1 cellular context compared by ENCODE assay signal in the genomic region with DNA sequence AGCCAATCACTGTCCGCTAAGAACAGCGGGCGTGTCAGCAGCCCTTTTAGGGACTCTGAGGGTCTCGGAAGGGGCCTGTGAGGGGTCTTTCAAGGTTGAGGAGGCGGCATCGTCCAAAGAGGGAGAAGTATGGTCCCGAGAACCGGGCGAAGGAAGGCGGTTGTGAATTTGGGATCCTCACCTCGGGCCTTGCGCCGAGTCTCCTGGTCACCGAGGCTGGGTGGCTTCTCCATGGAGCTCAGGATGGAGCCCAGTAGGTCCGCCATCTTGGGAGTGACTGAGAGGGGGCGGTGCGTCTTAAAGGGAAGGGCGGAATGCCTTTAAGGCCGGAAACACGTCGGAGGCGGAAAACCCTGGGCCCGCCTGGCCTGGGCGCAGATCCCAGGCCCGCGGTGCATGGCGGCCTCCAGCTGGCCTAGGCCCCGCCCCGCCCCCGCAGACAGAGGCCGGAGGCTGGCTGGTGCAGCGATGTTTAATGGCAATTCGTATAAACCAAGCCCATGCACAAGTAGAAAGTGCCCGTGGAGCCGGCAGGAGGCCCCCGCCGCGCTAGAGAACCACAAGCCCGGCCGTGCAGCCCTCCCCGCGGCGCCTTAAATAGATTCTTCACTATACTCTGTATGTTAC.
TF ChIP-seq lines count a peak whose summit lies in the region.

A gene with protein sequence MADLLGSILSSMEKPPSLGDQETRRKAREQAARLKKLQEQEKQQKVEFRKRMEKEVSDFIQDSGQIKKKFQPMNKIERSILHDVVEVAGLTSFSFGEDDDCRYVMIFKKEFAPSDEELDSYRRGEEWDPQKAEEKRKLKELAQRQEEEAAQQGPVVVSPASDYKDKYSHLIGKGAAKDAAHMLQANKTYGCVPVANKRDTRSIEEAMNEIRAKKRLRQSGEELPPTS (minus strand): TSS at position 279 of the 627 bp plus-strand sequence. CDS start 13 bp downstream, at position 266.

TF ChIP-seq in HepG2, 621 proteins besides CTCF, POLR2A, EP300 and RAD21 (continued from another document and continues in another):
- TF ChIP-seq TARDBP (CRISPR knock-in tag; IDR thresholded peaks at IDR 0.05): peak; percentile 87; the same call in 1 of the 2 replicates
- TF ChIP-seq SRSF9 (IDR thresholded peaks at IDR 0.05; ENCODE audit: borderline replicate concordance, insufficient read depth, low read depth, low read length, poor library complexity, severe bottlenecking): no peak
- TF ChIP-seq, protein P1, sequence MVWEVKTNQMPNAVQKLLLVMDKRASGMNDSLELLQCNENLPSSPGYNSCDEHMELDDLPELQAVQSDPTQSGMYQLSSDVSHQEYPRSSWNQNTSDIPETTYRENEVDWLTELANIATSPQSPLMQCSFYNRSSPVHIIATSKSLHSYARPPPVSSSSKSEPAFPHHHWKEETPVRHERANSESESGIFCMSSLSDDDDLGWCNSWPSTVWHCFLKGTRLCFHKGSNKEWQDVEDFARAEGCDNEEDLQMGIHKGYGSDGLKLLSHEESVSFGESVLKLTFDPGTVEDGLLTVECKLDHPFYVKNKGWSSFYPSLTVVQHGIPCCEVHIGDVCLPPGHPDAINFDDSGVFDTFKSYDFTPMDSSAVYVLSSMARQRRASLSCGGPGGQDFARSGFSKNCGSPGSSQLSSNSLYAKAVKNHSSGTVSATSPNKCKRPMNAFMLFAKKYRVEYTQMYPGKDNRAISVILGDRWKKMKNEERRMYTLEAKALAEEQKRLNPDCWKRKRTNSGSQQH (CRISPR knock-in tag; IDR thresholded peaks at IDR 0.05; ENCODE audit: low read depth): peak; percentile 46
- TF ChIP-seq ZNF230 (CRISPR knock-in tag; IDR thresholded peaks at IDR 0.05): no peak
- peak; percentile 70 for TF ChIP-seq ZBTB38 (CRISPR knock-in tag; IDR thresholded peaks at IDR 0.05)
- 0 out of 2 replicates have a peak, but pooled peaks have one; percentile 76 for TF ChIP-seq ZNF30 (CRISPR knock-in tag; IDR thresholded peaks at IDR 0.05)
- TF ChIP-seq, protein P2, sequence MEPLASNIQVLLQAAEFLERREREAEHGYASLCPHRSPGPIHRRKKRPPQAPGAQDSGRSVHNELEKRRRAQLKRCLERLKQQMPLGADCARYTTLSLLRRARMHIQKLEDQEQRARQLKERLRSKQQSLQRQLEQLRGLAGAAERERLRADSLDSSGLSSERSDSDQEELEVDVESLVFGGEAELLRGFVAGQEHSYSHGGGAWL (CRISPR knock-in tag; IDR thresholded peaks at IDR 0.05): peak; percentile 51
- no peak; the same call in 1 of the 2 replicates for TF ChIP-seq FOSL1 (CRISPR knock-in tag; IDR thresholded peaks at IDR 0.05; ENCODE audit: borderline replicate concordance)
- 0 out of 2 replicates have a peak, but pooled peaks have one; percentile 50 for TF ChIP-seq ZNF879 (CRISPR knock-in tag; IDR thresholded peaks at IDR 0.05)
- TF ChIP-seq, protein P3, sequence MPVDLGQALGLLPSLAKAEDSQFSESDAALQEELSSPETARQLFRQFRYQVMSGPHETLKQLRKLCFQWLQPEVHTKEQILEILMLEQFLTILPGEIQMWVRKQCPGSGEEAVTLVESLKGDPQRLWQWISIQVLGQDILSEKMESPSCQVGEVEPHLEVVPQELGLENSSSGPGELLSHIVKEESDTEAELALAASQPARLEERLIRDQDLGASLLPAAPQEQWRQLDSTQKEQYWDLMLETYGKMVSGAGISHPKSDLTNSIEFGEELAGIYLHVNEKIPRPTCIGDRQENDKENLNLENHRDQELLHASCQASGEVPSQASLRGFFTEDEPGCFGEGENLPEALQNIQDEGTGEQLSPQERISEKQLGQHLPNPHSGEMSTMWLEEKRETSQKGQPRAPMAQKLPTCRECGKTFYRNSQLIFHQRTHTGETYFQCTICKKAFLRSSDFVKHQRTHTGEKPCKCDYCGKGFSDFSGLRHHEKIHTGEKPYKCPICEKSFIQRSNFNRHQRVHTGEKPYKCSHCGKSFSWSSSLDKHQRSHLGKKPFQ (CRISPR knock-in tag; IDR thresholded peaks at IDR 0.05; ENCODE audit: insufficient replicate concordance): no peak
- TF ChIP-seq ZNF644 (CRISPR knock-in tag; IDR thresholded peaks at IDR 0.05; ENCODE audit: low read depth): peak; percentile 63
- TF ChIP-seq CAMTA2 (CRISPR knock-in tag; IDR thresholded peaks at IDR 0.05; ENCODE audit: borderline replicate concordance): no peak
- peak; percentile 76 for TF ChIP-seq ZMYM4 (CRISPR knock-in tag; IDR thresholded peaks at IDR 0.05)
- TF ChIP-seq YY1 (IDR thresholded peaks at IDR 0.05; ENCODE audit: insufficient read depth, insufficient replicate concordance, low read depth, low read length): peak; percentile 97
- TF ChIP-seq, protein P4, sequence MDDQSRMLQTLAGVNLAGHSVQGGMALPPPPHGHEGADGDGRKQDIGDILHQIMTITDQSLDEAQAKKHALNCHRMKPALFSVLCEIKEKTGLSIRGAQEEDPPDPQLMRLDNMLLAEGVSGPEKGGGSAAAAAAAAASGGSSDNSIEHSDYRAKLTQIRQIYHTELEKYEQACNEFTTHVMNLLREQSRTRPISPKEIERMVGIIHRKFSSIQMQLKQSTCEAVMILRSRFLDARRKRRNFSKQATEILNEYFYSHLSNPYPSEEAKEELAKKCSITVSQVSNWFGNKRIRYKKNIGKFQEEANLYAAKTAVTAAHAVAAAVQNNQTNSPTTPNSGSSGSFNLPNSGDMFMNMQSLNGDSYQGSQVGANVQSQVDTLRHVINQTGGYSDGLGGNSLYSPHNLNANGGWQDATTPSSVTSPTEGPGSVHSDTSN (CRISPR knock-in tag; IDR thresholded peaks at IDR 0.05; ENCODE audit: borderline replicate concordance): no peak
- 0 out of 2 replicates have a peak, but pooled peaks have one; percentile 21 for TF ChIP-seq ETV6 (CRISPR knock-in tag; conservative IDR thresholded peaks at IDR 0.05)
- no peak for TF ChIP-seq ADNP (CRISPR knock-in tag; IDR thresholded peaks at IDR 0.05)
- TF ChIP-seq, protein P5, sequence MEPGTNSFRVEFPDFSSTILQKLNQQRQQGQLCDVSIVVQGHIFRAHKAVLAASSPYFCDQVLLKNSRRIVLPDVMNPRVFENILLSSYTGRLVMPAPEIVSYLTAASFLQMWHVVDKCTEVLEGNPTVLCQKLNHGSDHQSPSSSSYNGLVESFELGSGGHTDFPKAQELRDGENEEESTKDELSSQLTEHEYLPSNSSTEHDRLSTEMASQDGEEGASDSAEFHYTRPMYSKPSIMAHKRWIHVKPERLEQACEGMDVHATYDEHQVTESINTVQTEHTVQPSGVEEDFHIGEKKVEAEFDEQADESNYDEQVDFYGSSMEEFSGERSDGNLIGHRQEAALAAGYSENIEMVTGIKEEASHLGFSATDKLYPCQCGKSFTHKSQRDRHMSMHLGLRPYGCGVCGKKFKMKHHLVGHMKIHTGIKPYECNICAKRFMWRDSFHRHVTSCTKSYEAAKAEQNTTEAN (CRISPR knock-in tag; conservative IDR thresholded peaks at IDR 0.05): no peak
- 0 out of 2 replicates have a peak, but pooled peaks have one; percentile 9 for TF ChIP-seq ZMYM3 (CRISPR knock-in tag; IDR thresholded peaks at IDR 0.05)
- 0 out of 2 replicates have a peak, but pooled peaks have one; percentile 59 for TF ChIP-seq BRCA1 (CRISPR knock-in tag; IDR thresholded peaks at IDR 0.05)
- TF ChIP-seq, protein P6, sequence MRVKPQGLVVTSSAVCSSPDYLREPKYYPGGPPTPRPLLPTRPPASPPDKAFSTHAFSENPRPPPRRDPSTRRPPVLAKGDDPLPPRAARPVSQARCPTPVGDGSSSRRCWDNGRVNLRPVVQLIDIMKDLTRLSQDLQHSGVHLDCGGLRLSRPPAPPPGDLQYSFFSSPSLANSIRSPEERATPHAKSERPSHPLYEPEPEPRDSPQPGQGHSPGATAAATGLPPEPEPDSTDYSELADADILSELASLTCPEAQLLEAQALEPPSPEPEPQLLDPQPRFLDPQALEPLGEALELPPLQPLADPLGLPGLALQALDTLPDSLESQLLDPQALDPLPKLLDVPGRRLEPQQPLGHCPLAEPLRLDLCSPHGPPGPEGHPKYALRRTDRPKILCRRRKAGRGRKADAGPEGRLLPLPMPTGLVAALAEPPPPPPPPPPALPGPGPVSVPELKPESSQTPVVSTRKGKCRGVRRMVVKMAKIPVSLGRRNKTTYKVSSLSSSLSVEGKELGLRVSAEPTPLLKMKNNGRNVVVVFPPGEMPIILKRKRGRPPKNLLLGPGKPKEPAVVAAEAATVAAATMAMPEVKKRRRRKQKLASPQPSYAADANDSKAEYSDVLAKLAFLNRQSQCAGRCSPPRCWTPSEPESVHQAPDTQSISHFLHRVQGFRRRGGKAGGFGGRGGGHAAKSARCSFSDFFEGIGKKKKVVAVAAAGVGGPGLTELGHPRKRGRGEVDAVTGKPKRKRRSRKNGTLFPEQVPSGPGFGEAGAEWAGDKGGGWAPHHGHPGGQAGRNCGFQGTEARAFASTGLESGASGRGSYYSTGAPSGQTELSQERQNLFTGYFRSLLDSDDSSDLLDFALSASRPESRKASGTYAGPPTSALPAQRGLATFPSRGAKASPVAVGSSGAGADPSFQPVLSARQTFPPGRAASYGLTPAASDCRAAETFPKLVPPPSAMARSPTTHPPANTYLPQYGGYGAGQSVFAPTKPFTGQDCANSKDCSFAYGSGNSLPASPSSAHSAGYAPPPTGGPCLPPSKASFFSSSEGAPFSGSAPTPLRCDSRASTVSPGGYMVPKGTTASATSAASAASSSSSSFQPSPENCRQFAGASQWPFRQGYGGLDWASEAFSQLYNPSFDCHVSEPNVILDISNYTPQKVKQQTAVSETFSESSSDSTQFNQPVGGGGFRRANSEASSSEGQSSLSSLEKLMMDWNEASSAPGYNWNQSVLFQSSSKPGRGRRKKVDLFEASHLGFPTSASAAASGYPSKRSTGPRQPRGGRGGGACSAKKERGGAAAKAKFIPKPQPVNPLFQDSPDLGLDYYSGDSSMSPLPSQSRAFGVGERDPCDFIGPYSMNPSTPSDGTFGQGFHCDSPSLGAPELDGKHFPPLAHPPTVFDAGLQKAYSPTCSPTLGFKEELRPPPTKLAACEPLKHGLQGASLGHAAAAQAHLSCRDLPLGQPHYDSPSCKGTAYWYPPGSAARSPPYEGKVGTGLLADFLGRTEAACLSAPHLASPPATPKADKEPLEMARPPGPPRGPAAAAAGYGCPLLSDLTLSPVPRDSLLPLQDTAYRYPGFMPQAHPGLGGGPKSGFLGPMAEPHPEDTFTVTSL (CRISPR knock-in tag; IDR thresholded peaks at IDR 0.05; ENCODE audit: borderline replicate concordance): no peak
- no peak for TF ChIP-seq MEIS1 (CRISPR knock-in tag; IDR thresholded peaks at IDR 0.05; ENCODE audit: borderline replicate concordance)
- TF ChIP-seq HIVEP1 (CRISPR knock-in tag; IDR thresholded peaks at IDR 0.05): peak; percentile 43; the same call in 1 of the 2 replicates
- TF ChIP-seq, protein P7, sequence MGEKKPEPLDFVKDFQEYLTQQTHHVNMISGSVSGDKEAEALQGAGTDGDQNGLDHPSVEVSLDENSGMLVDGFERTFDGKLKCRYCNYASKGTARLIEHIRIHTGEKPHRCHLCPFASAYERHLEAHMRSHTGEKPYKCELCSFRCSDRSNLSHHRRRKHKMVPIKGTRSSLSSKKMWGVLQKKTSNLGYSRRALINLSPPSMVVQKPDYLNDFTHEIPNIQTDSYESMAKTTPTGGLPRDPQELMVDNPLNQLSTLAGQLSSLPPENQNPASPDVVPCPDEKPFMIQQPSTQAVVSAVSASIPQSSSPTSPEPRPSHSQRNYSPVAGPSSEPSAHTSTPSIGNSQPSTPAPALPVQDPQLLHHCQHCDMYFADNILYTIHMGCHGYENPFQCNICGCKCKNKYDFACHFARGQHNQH (CRISPR knock-in tag; IDR thresholded peaks at IDR 0.05): no peak; the same call in 1 of the 2 replicates
- TF ChIP-seq ZNF543 (CRISPR knock-in tag; IDR thresholded peaks at IDR 0.05): no peak
- no peak for TF ChIP-seq KDM1A (CRISPR knock-in tag; IDR thresholded peaks at IDR 0.05)
- peak; percentile 59; the same call in 1 of the 2 replicates for TF ChIP-seq POGZ (CRISPR knock-in tag; IDR thresholded peaks at IDR 0.05)
- no peak for TF ChIP-seq SYNCRIP (IDR thresholded peaks at IDR 0.05; ENCODE audit: insufficient read depth, low read depth, low read length)
- no peak for TF ChIP-seq ZNF431 (CRISPR knock-in tag; IDR thresholded peaks at IDR 0.05; ENCODE audit: borderline replicate concordance, low read depth)
- TF ChIP-seq THAP11 (CRISPR knock-in tag; IDR thresholded peaks at IDR 0.05): peak; percentile 73; the same call in 1 of the 2 replicates
- TF ChIP-seq, protein P8, sequence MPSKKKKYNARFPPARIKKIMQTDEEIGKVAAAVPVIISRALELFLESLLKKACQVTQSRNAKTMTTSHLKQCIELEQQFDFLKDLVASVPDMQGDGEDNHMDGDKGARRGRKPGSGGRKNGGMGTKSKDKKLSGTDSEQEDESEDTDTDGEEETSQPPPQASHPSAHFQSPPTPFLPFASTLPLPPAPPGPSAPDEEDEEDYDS (CRISPR knock-in tag; IDR thresholded peaks at IDR 0.05): peak; percentile 79
- TF ChIP-seq, protein P9, sequence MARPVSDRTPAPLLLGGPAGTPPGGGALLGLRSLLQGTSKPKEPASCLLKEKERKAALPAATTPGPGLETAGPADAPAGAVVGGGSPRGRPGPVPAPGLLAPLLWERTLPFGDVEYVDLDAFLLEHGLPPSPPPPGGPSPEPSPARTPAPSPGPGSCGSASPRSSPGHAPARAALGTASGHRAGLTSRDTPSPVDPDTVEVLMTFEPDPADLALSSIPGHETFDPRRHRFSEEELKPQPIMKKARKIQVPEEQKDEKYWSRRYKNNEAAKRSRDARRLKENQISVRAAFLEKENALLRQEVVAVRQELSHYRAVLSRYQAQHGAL (CRISPR knock-in tag; IDR thresholded peaks at IDR 0.05; ENCODE audit: not compliant biosample characterization): no peak
- no peak for TF ChIP-seq SUZ12 (IDR thresholded peaks at IDR 0.05; ENCODE audit: low read depth, low read length)
- TF ChIP-seq MED1 (CRISPR knock-in tag; IDR thresholded peaks at IDR 0.05): peak; percentile 25; the same call in 1 of the 2 replicates
